Comparison of ENCODE assay signal across 3 cellular contexts in the genomic region with DNA sequence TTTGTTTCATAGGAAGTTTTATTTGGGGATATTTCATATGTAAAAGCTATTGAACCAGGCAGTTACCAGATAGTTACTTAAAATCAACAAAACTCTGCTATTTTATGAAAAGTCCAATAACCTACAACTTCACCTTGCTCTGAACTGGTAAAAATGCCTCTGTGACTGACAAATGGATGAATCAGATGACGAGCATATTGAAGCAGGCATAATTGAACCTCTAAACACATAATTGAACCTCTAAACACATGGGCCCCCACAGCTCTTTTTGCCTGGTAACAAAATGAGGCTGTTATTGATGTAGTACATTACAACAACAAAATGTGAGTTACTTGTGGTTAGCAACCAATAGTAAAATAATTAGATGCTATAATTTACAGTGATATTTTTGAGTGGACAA.
"Had no signal": no experiment of that assay in that cellular context is flagged by ENCODE, and none has a peak within 500 bp of the region (broad histone marks: within the 10 kb centered on the region; RNA-seq: fewer than 3 reads in every experiment).

No MANE protein-coding gene starts in this region.

- DNase-seq: GDM1, GF-D8 had no signal

- ATAC-seq: GM12878 had no signal
